Comparison of ENCODE assay signal across 7 cellular contexts in genomic region chr12:40106202-40106533, GRCh38. TPM values are rescaled to one million over a fixed set of nuclear protein-coding genes. Genes with fewer than 3 reads are reported as not detected.
DNase-seq lines count a peak whose midpoint lies in the region; ATAC-seq and TF ChIP-seq lines count a peak whose summit lies in the region.

No MANE protein-coding gene starts in this region.

- peak overlapping the region; percentile 89 for H3K4me3 ChIP-seq in left ventricle myocardium inferior

- CTCF ChIA-PET in T-cell (lab: Charles Lee), result interaction anchor here (0.5 to 5.6 kb wide), 12 partner anchors 9 to 1969 kb away, joined by 3 to 46 read pairs (median 4); no protein-coding TSS in a partner anchor

- no peaks in the 10 kb centered on the region for H3K36me3 ChIP-seq in left ventricle myocardium inferior

- no peaks in the 10 kb centered on the region for H3K36me3 Mint-ChIP-seq in T-cell
- peaks cover 15% of the 10 kb centered on the region for H3K36me3 Mint-ChIP-seq in stimulated activated memory B cell treated with anti-CD40 and anti-IgM and Interleukin-4, amounts not matched to agents 10 μg/mL and 1 μg/mL and 100 μg/mL, for 72 hours

- DNase-seq in T-cell (no peak), left ventricle myocardium inferior (no peak), UCSD-AML1 (lab: John Stamatoyannopoulos, UW; ENCODE audit: unreplicated experiment) (no peak)

- peak overlapping the region; percentile 90 for H3K27ac ChIP-seq in left ventricle myocardium inferior (replicated peaks)

- peak overlapping the region; percentile 81 to 89 for H3K27ac Mint-ChIP-seq in T-cell
- H3K27ac Mint-ChIP-seq in stimulated activated memory B cell treated with anti-CD40 and anti-IgM and Interleukin-4, amounts not matched to agents 10 μg/mL and 1 μg/mL and 100 μg/mL, for 72 hours, result peak overlapping the region; percentile 94

- peaks cover 5 to 6% of the 10 kb centered on the region in 2 donors for H3K27me3 Mint-ChIP-seq in T-cell
- H3K27me3 Mint-ChIP-seq in stimulated activated memory B cell treated with anti-CD40 and anti-IgM and Interleukin-4, amounts not matched to agents 10 μg/mL and 1 μg/mL and 100 μg/mL, for 72 hours, result no peaks in the 10 kb centered on the region

- POLR2A ChIA-PET in T-cell (lab: Charles Lee), result no interaction called here

- H3K9me3 Mint-ChIP-seq in T-cell, result no peaks in the 10 kb centered on the region
- H3K9me3 Mint-ChIP-seq in stimulated activated memory B cell treated with anti-CD40 and anti-IgM and Interleukin-4, amounts not matched to agents 10 μg/mL and 1 μg/mL and 100 μg/mL, for 72 hours, result no peaks in the 10 kb centered on the region

- no peak for TF ChIP-seq CTCF in left ventricle myocardium inferior (IDR thresholded peaks at IDR 0.05; ENCODE audit: borderline replicate concordance)

- no peaks in the 10 kb centered on the region for H3K27me3 ChIP-seq in left ventricle myocardium inferior (ENCODE audit: low read depth)

- intact Hi-C loops in left ventricle myocardium inferior (cut with micrococcal nuclease), result loop anchor here (10.0 kb wide), 1 partner anchor 341 kb away; no protein-coding TSS in a partner anchor

- ATAC-seq in HG03159 (IDR thresholded peaks at IDR 0.05; ENCODE audit: unreplicated experiment), result peak; percentile 1
- peak in 1 of 4 experiments; percentile 0 for ATAC-seq in T-cell (replicated peaks in 1 of 4)
- ATAC-seq in stimulated activated memory B cell treated with anti-CD40 and anti-IgM and Interleukin-4, amounts not matched to agents 10 μg/mL and 1 μg/mL and 100 μg/mL, for 72 hours, result no peak
- ATAC-seq in HG02571 (IDR thresholded peaks at IDR 0.05; ENCODE audit: unreplicated experiment), result no peak
- no peak for ATAC-seq in GM19463 (IDR thresholded peaks at IDR 0.05; ENCODE audit: unreplicated experiment)

- no peaks in the 10 kb centered on the region for H3K9me3 ChIP-seq in left ventricle myocardium inferior (replicated peaks)

- H3K4me1 ChIP-seq in left ventricle myocardium inferior, result peaks cover 48% of the 10 kb centered on the region

- H3K4me1 Mint-ChIP-seq in T-cell, result peaks cover 33 to 45% (median 37%) of the 10 kb centered on the region in 3 donors
- H3K4me1 Mint-ChIP-seq in stimulated activated memory B cell treated with anti-CD40 and anti-IgM and Interleukin-4, amounts not matched to agents 10 μg/mL and 1 μg/mL and 100 μg/mL, for 72 hours, result peaks cover 71% of the 10 kb centered on the region

- H3K4me3 Mint-ChIP-seq in T-cell, result peak overlapping the region; percentile 82 to 87 (median 82)
- peak overlapping the region; percentile 79 for H3K4me3 Mint-ChIP-seq in stimulated activated memory B cell treated with anti-CD40 and anti-IgM and Interleukin-4, amounts not matched to agents 10 μg/mL and 1 μg/mL and 100 μg/mL, for 72 hours

RNA-seq across cellular contexts. Expression of gene SLC2A13, which starts 0.3 kb away (rescaled TPM):
- 1 to 10 TPM; 4.2 to 6.0 (median 5.1) TPM for total RNA-seq in T-cell
- total RNA-seq in left ventricle myocardium inferior, result 5.5 TPM
